ENCODE assay signal across 8 cellular contexts in genomic region chr18:24009651-24010333, GRCh38. TPM values are rescaled to one million over a fixed set of nuclear protein-coding genes. Genes with fewer than 3 reads are reported as not detected.
DNase-seq lines count a peak whose midpoint lies in the region; ATAC-seq and TF ChIP-seq lines count a peak whose summit lies in the region.

No MANE protein-coding gene starts in this region.

- H3K9me3 Mint-ChIP-seq in activated CD4-positive, alpha-beta T cell treated with anti-CD3 and anti-CD28 coated beads for 36 hours (ENCODE audit: low read depth), result no peaks in the 10 kb centered on the region

- DNase-seq in activated CD4-positive, alpha-beta T cell treated with anti-CD3 and anti-CD28 coated beads for 36 hours, result peak; percentile 54
- DNase-seq in activated CD4-positive, alpha-beta T cell treated with anti-CD3 and anti-CD28 coated beads for 1 hour, result no peak
- DNase-seq in NCI-H1105 treated with DMSO at 0.1 percent for 48 hours (lab: John Stamatoyannopoulos, UW) (peak; percentile 55), dermis blood vessel endothelial cell (no peak), RWPE1 (ENCODE audit: low spot score) (no peak), sciatic nerve (ENCODE audit: low spot score) (no peak)
- DNase-seq in effector memory CD4-positive, alpha-beta T cell, result peak in 1 of 3 donors; percentile 18

- peak overlapping the region; percentile 89 for H3K27ac ChIP-seq in effector memory CD4-positive, alpha-beta T cell (ENCODE audit: insufficient read depth, low read length, poor library complexity, severe bottlenecking)
- H3K27ac ChIP-seq in RWPE1, result no peak overlapping the region

- H3K36me3 ChIP-seq in effector memory CD4-positive, alpha-beta T cell (ENCODE audit: control insufficient read depth, insufficient read depth, low read length), result no peaks in the 10 kb centered on the region

- TF ChIP-seq CTCF in RWPE1 (conservative IDR thresholded peaks at IDR 0.05; ENCODE audit: low read depth), result no peak

- CTCF ChIA-PET in activated CD4-positive, alpha-beta T cell treated with anti-CD3 and anti-CD28 coated beads for 36 hours (lab: Charles Lee), result interaction anchor here (1.0 to 1.3 kb wide), 2 partner anchors 11 to 17 kb away, joined by 3 to 5 read pairs; no protein-coding TSS in a partner anchor
- CTCF ChIA-PET in RWPE1 (lab: Yijun Ruan, JAX), result no interaction called here

- intact Hi-C loops in activated CD4-positive, alpha-beta T cell treated with anti-CD3 and anti-CD28 coated beads for 36 hours (cut with DNase I, micrococcal nuclease), result loop anchor here in 1 of 2 experiments (10.0 kb wide), 3 partner anchors 355 to 775 kb away; partner anchors contain the start of gene RMC1
- intact Hi-C loops in sciatic nerve (cut with DNase I), result no loop called here

- peaks cover 60% of the 10 kb centered on the region for H3K4me1 Mint-ChIP-seq in activated CD4-positive, alpha-beta T cell treated with anti-CD3 and anti-CD28 coated beads for 36 hours

- H3K27me3 Mint-ChIP-seq in activated CD4-positive, alpha-beta T cell treated with anti-CD3 and anti-CD28 coated beads for 36 hours, result peaks cover 7% of the 10 kb centered on the region

- H3K27ac Mint-ChIP-seq in activated CD4-positive, alpha-beta T cell treated with anti-CD3 and anti-CD28 coated beads for 36 hours, result peak overlapping the region; percentile 40

- POLR2A ChIA-PET in activated CD4-positive, alpha-beta T cell treated with anti-CD3 and anti-CD28 coated beads for 36 hours (lab: Charles Lee), result no interaction called here
- POLR2A ChIA-PET in RWPE1 (lab: Yijun Ruan, JAX; ENCODE audit: low non-redundant PET), result no interaction called here

- H3K4me3 ChIP-seq in effector memory CD4-positive, alpha-beta T cell (ENCODE audit: insufficient read depth, low read depth, low read length, poor library complexity, severe bottlenecking), result no peak overlapping the region

- H3K27me3 ChIP-seq in effector memory CD4-positive, alpha-beta T cell (replicated peaks; ENCODE audit: control insufficient read depth, insufficient read depth, low read length, poor library complexity, severe bottlenecking), result no peaks in the 10 kb centered on the region

- no peaks in the 10 kb centered on the region for H3K9me3 ChIP-seq in effector memory CD4-positive, alpha-beta T cell (ENCODE audit: control insufficient read depth, low read length)

- H3K4me1 ChIP-seq in effector memory CD4-positive, alpha-beta T cell (ENCODE audit: control insufficient read depth, insufficient read depth, low read length, poor library complexity, severe bottlenecking), result peaks cover 66% of the 10 kb centered on the region

- no peak overlapping the region for H3K4me3 Mint-ChIP-seq in activated CD4-positive, alpha-beta T cell treated with anti-CD3 and anti-CD28 coated beads for 36 hours

- no peaks in the 10 kb centered on the region for H3K36me3 Mint-ChIP-seq in activated CD4-positive, alpha-beta T cell treated with anti-CD3 and anti-CD28 coated beads for 36 hours (ENCODE audit: low read depth)

- peak; percentile 10 for ATAC-seq in activated CD4-positive, alpha-beta T cell treated with anti-CD3 and anti-CD28 coated beads for 36 hours
- peak; percentile 42 for ATAC-seq in HG02588 (IDR thresholded peaks at IDR 0.05; ENCODE audit: unreplicated experiment)
- ATAC-seq in sciatic nerve, result no peak

RNA-seq across cellular contexts. Expression of gene TTC39C, which starts 4.8 kb away (rescaled TPM):
- 10 to 100 TPM; 22.2 to 28.6 TPM for total RNA-seq in activated CD4-positive, alpha-beta T cell treated with anti-CD3 and anti-CD28 coated beads for 36 hours
- total RNA-seq in dermis blood vessel endothelial cell (2.0 TPM in 2 replicates), sciatic nerve (20.6 TPM)

Comparison
In these comparisons a context has a peak if more than half of its experiments do, and no peak if none do; other contexts are left out.
1. DNase-seq: peak in activated CD4-positive, alpha-beta T cell treated with anti-CD3 and anti-CD28 coated beads for 36 hours (single experiment) and NCI-H1105 treated with DMSO at 0.1 percent for 48 hours (single experiment); none in activated CD4-positive, alpha-beta T cell treated with anti-CD3 and anti-CD28 coated beads for 1 hour (single experiment), dermis blood vessel endothelial cell (single experiment), RWPE1 (single experiment) and sciatic nerve (single experiment).